8 cellular contexts compared by ENCODE assay signal in genomic region chr17:7019839-7020519, GRCh38. TPM values are rescaled to one million over a fixed set of nuclear protein-coding genes. Genes with fewer than 3 reads are reported as not detected.
DNase-seq lines count a peak whose midpoint lies in the region; ATAC-seq, FAIRE-seq and TF ChIP-seq lines count a peak whose summit lies in the region.
"Had no signal": no experiment of that assay in that cellular context is flagged by ENCODE, and none has a peak within 500 bp of the region (broad histone marks: within the 10 kb centered on the region; RNA-seq: fewer than 3 reads in every experiment).

No MANE protein-coding gene starts in this region.

- H2AFZ ChIP-seq in parathyroid adenoma (peak overlapping the region; percentile 97), MM.1S (ENCODE audit: low read length) (no peak overlapping the region)

- TF ChIP-seq CTCF in gastroesophageal sphincter (IDR thresholded peaks at IDR 0.05): no peak
- TF ChIP-seq CTCF in parathyroid adenoma (IDR thresholded peaks at IDR 0.05): no peak
- no peak for TF ChIP-seq CTCF in MM.1S (IDR thresholded peaks at IDR 0.05; ENCODE audit: low read length)

- H3K4me2 ChIP-seq in parathyroid adenoma (ENCODE audit: low read length) (peak overlapping the region; percentile 98), MM.1S (ENCODE audit: low read depth, low read length) (no peak overlapping the region)

- FAIRE-seq in RCC 7860 (lab: Jason Lieb, UNC): no peak

- H3K36me3 ChIP-seq in gastroesophageal sphincter (peaks cover 0 to 12% of the 10 kb centered on the region in 2 donors), parathyroid adenoma (ENCODE audit: control insufficient read depth, insufficient read depth, low read length) (no peaks in the 10 kb centered on the region), MM.1S (replicated peaks; ENCODE audit: insufficient read depth, low read length) (no peaks in the 10 kb centered on the region)

- H3K27ac ChIP-seq in gastroesophageal sphincter (peak overlapping the region; percentile 83 to 96 (median 89)), parathyroid adenoma (peak overlapping the region; percentile 60), MM.1S (ENCODE audit: low read length) (no peak overlapping the region)

- H3K4me1 ChIP-seq in gastroesophageal sphincter (peaks cover 0 to 93% (median 26%) of the 10 kb centered on the region in 3 donors), parathyroid adenoma (peaks cover 4% of the 10 kb centered on the region), MM.1S (ENCODE audit: low read length) (peaks cover 22% of the 10 kb centered on the region)

- ATAC-seq in T-helper 17 cell (no peak), gastroesophageal sphincter (no peak)

- WGBS in gastroesophageal sphincter (ENCODE audit: low coverage in 1 of 2), 2 donors: 29 to 80% methylated on average over 1 to 4 of the region's 16 CpGs

- H3K79me2 ChIP-seq in parathyroid adenoma (no peaks in the 10 kb centered on the region), MM.1S (ENCODE audit: low read length) (peaks cover 14% of the 10 kb centered on the region)

- H3F3A ChIP-seq in MM.1S (ENCODE audit: insufficient read depth, low read length): peaks cover 24% of the 10 kb centered on the region

- DNase-seq in HEK293T (ENCODE audit: extremely low spot score) (peak; percentile 74), T-helper 17 cell (no peak), MM.1S (no peak), RCC 7860 (ENCODE audit: low spot score) (no peak), RPMI8226 (no peak)

- POLR2A ChIA-PET in HEK293T (lab: Yijun Ruan, JAX): interaction anchor here (1.0 to 3.4 kb wide), 2 partner anchors 16 to 106 kb away, joined by 4 to 19 read pairs; partner anchors contain the start of gene SLC16A13

- no peak overlapping the region for H3K9ac ChIP-seq in parathyroid adenoma
- no peak overlapping the region for H3K9ac ChIP-seq in MM.1S (ENCODE audit: low read length)

- H3K4me3 ChIP-seq in gastroesophageal sphincter (peak overlapping the region; percentile 69 to 88), parathyroid adenoma (ENCODE audit: low read depth, low read length) (peak overlapping the region; percentile 86), MM.1S (ENCODE audit: low read length) (no peak overlapping the region)

- CTCF ChIA-PET in HEK293T (lab: Yijun Ruan, JAX): interaction anchor here (1.0 to 1.8 kb wide), 3 partner anchors 18 to 109 kb away, joined by 4 to 7 read pairs (median 4); no protein-coding TSS in a partner anchor

- peaks cover 36% of the 10 kb centered on the region for H3K27me3 ChIP-seq in gastroesophageal sphincter
- H3K27me3 ChIP-seq in parathyroid adenoma (ENCODE audit: control insufficient read depth, insufficient read depth, low read length): no peaks in the 10 kb centered on the region
- H3K27me3 ChIP-seq in MM.1S (replicated peaks; ENCODE audit: insufficient read depth, low read length): no peaks in the 10 kb centered on the region

- H3K27ac Mint-ChIP-seq in T-helper 17 cell: peak overlapping the region; percentile 100

- no peaks in the 10 kb centered on the region for H3K9me3 ChIP-seq in T-helper 17 cell (ENCODE audit: control insufficient read depth, low read length, poor library complexity, severe bottlenecking)
- no peaks in the 10 kb centered on the region for H3K9me3 ChIP-seq in gastroesophageal sphincter
- H3K9me3 ChIP-seq in parathyroid adenoma (ENCODE audit: control insufficient read depth, low read length): no peaks in the 10 kb centered on the region
- H3K9me3 ChIP-seq in MM.1S (replicated peaks; ENCODE audit: insufficient read depth, low read length): no peaks in the 10 kb centered on the region

- H3K9me2 ChIP-seq in MM.1S (replicated peaks; ENCODE audit: insufficient read depth, low read length): no peaks in the 10 kb centered on the region

- no peak for TF ChIP-seq POLR2A in gastroesophageal sphincter (IDR thresholded peaks at IDR 0.05)

- no peaks in the 10 kb centered on the region for H4K20me1 ChIP-seq in MM.1S (ENCODE audit: insufficient read depth, low read length)

- no peak for TF ChIP-seq EP300 in gastroesophageal sphincter (IDR thresholded peaks at IDR 0.05)

- peaks cover 60% of the 10 kb centered on the region for H3K4me1 Mint-ChIP-seq in T-helper 17 cell

- no peaks in the 10 kb centered on the region for H3K27me3 Mint-ChIP-seq in T-helper 17 cell

- no peaks in the 10 kb centered on the region for H3K36me3 Mint-ChIP-seq in T-helper 17 cell (ENCODE audit: low read depth)

- no peak overlapping the region for H3K4me3 Mint-ChIP-seq in T-helper 17 cell

TF ChIP-seq in HEK293T, 16 proteins besides CTCF, POLR2A, EP300 and RAD21:
- TF ChIP-seq ZNF384 (IDR thresholded peaks at IDR 0.05) (peak; percentile 68; the same call in 1 of the 2 replicates), TARDBP (IDR thresholded peaks at IDR 0.05) (no peak)

RNA-seq across cellular contexts. Expression of gene BCL6B, which starts 2.9 kb away (rescaled TPM):
- total RNA-seq in T-helper 17 cell (under 1 TPM in 1 of 2 donors, not detected in 1; 0.17 TPM), gastroesophageal sphincter (1 to 10 TPM in 3 of 4 donors, under 1 TPM in 1; 0.93 to 3.9 (median 3.3) TPM)
- total RNA-seq: NCI-H460 had no signal

RNA-seq across cellular contexts. Expression of gene RNASEK, which starts 7.6 kb away (rescaled TPM):
- total RNA-seq in T-helper 17 cell: 100 to 1,000 TPM; 141 to 150 TPM
- total RNA-seq in gastroesophageal sphincter: 100 to 1,000 TPM; 150 to 211 (median 170) TPM

RNA-seq across cellular contexts. Expression of gene SLC16A13, which starts 15.8 kb away (rescaled TPM):
- total RNA-seq in T-helper 17 cell (1 to 10 TPM; 3.3 to 4.6 TPM), gastroesophageal sphincter (under 1 TPM in 3 of 4 donors, not detected in 1; 0.58 to 0.81 (median 0.72) TPM)

RNA-seq across cellular contexts. Expression of gene SLC16A11, which starts 23.9 kb away (rescaled TPM):
- under 1 TPM in 1 of 2 donors, not detected in 1; 0.40 TPM for total RNA-seq in T-helper 17 cell
- under 1 TPM in 3 of 4 donors, not detected in 1; 0.32 to 0.54 (median 0.39) TPM for total RNA-seq in gastroesophageal sphincter

RNA-seq across cellular contexts. Expression of gene ALOX12, which starts 24.1 kb away (rescaled TPM):
- total RNA-seq in T-helper 17 cell (10 to 100 TPM in 1 of 2 donors, 1 to 10 TPM in 1; 1.2 to 32.0 TPM), gastroesophageal sphincter (under 1 TPM in 2 of 4 donors, not detected in 2; 0.19 to 0.62 TPM)
- total RNA-seq: NCI-H460 had no signal
